8 cellular contexts compared by ENCODE assay signal in the genomic region with DNA sequence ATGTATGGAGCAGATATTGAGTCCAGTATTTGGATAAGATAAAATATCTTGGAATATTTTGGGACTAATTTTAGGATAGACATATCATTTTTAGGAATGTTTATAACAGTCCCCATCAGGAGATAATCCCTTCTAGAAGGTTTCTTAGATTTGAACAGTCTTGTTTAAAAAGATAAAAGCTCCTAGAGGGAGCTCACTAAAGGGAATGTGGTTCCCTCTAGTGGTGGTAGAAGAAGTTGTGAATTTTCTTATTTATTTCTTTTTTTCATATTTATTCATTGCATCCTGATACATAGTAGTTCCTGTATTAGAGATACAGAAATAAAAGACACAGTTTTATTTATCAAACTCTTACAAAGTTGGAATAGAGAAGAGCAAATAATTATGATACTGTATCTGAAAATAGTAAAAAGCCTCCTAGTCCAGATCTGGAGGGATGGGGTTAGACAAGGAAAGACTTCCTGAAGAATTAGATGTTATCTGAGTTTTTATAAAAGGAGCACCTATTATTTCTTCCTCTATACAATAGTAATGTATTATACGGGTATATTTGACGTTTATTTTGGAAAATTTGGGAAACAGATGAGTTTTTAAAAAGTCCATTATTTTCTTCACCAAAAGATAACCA. TPM values are rescaled to one million over a fixed set of nuclear protein-coding genes. Genes with fewer than 3 reads are reported as not detected.
DNase-seq lines count a peak whose midpoint lies in the region; ATAC-seq and TF ChIP-seq lines count a peak whose summit lies in the region.

No MANE protein-coding gene starts in this region.

- no peaks in the 10 kb centered on the region for H4K20me1 ChIP-seq in mammary epithelial cell (ENCODE audit: insufficient read depth, low read length)

- H3K79me2 ChIP-seq in mammary epithelial cell (ENCODE audit: insufficient read depth, low read length), result no peaks in the 10 kb centered on the region

- 6% methylated on average over 2 of the region's 2 CpGs for WGBS in mammary epithelial cell (ENCODE audit: low coverage, missing lambda C conversion rate)
- 1% methylated on average over 2 of the region's 2 CpGs for WGBS in lung, 2 donors

- H3K27ac ChIP-seq in mammary epithelial cell (ENCODE audit: insufficient read depth, low read depth, low read length) (no peak overlapping the region), lung (ENCODE audit: low read depth in 1 of 2, low read length in 1 of 2) (no peak overlapping the region)

- CTCF ChIA-PET in mammary epithelial cell (lab: Charles Lee; ENCODE audit: low non-redundant PET), result interaction anchor here (0.5 to 1.0 kb wide), 5 partner anchors 32 to 686 kb away, joined by 3 to 6 read pairs (median 3); no protein-coding TSS in a partner anchor

- H3K4me2 ChIP-seq in mammary epithelial cell (ENCODE audit: insufficient read depth, low read depth, low read length), result no peak overlapping the region

- H3K9ac ChIP-seq in mammary epithelial cell (ENCODE audit: insufficient read depth, low read length), result no peak overlapping the region

- H2AFZ ChIP-seq in mammary epithelial cell (ENCODE audit: low read depth, low read length), result no peak overlapping the region

- BruUV-seq in mammary epithelial cell (replicated peaks; lab: Mats Ljungman, UMichigan), result no TSS peak

- dilution Hi-C loops in mammary epithelial cell (cut with HindIII; ENCODE audit: low sequenced_read_pairs), result no loop called here

- intact Hi-C loops in mammary epithelial cell (cut with micrococcal nuclease), result loop anchor here (1.0 to 10.0 kb wide), 5 partner anchors 196 to 934 kb away; no protein-coding TSS in a partner anchor

- H3K4me3 ChIP-seq in AG09309 (ENCODE audit: control insufficient read depth, low read depth, low read length), result no peak overlapping the region
- H3K4me3 ChIP-seq in mammary epithelial cell (replicated peaks in 1 of 3; ENCODE audit: insufficient read depth in 1 of 3, low read depth in 2 of 3, low read length in 3 of 3), result no peak overlapping the region
- no peak overlapping the region for H3K4me3 ChIP-seq in lung

- no peaks in the 10 kb centered on the region for H3K4me1 ChIP-seq in mammary epithelial cell (ENCODE audit: insufficient read depth, low read length)
- no peaks in the 10 kb centered on the region for H3K4me1 ChIP-seq in lung (ENCODE audit: control insufficient read depth in 2 of 2, insufficient read depth in 2 of 2, low read length in 2 of 2)

- ATAC-seq in lung (ENCODE audit: insufficient read depth, low FRiP score), result no peak
- ATAC-seq in HG03159 (IDR thresholded peaks at IDR 0.05; ENCODE audit: unreplicated experiment), result no peak
- no peak for ATAC-seq in HG03039 (IDR thresholded peaks at IDR 0.05; ENCODE audit: unreplicated experiment)

- DNase-seq in AG09309 (ENCODE audit: low read depth), result peak; percentile 23
- DNase-seq in GM20000 (ENCODE audit: low spot score), result peak; percentile 49
- DNase-seq in NCI-H345 treated with DMSO at 0.1 percent for 48 hours (lab: John Stamatoyannopoulos, UW; ENCODE audit: unreplicated experiment), result peak; percentile 38
- DNase-seq in mammary epithelial cell, result peak; percentile 11
- no peak for DNase-seq in lung (ENCODE audit: low spot score)
- no peak for DNase-seq in NCI-H1048 (lab: John Stamatoyannopoulos, UW)

- TF ChIP-seq CTCF in AG09309 (IDR thresholded peaks at IDR 0.05; ENCODE audit: control insufficient read depth, insufficient read depth, low read depth, low read length, missing control alignments), result peak; percentile 51
- TF ChIP-seq CTCF in GM20000 (IDR thresholded peaks at IDR 0.05; ENCODE audit: extremely low read depth, missing control alignments), result peak; percentile 9
- peak; percentile 57 to 65 for TF ChIP-seq CTCF in mammary epithelial cell (conservative IDR thresholded peaks at IDR 0.05 in 1 of 2, IDR thresholded peaks at IDR 0.05 in 1 of 2; ENCODE audit: extremely low read depth in 1 of 2, insufficient read depth in 1 of 2, low read depth in 1 of 2, low read length in 2 of 2)
- peak; percentile 25 for TF ChIP-seq CTCF in lung (IDR thresholded peaks at IDR 0.05; ENCODE audit: control extremely low read depth, extremely low read depth)

- H3K27me3 ChIP-seq in mammary epithelial cell (ENCODE audit: insufficient read depth, low read length), result peaks cover 1% of the 10 kb centered on the region
- H3K27me3 ChIP-seq in lung (ENCODE audit: control insufficient read depth, insufficient read depth), result no peaks in the 10 kb centered on the region

- in situ Hi-C loops in mammary epithelial cell (cut with MboI; ENCODE audit: low sequenced_read_pairs in 2 of 2), result loop anchor here (10.0 kb wide), 1 partner anchor 684 kb away; the partner anchor contains the start of gene KLHDC10 (in 2 of the 2)

- H3K36me3 ChIP-seq in mammary epithelial cell (ENCODE audit: insufficient read depth, low read length), result no peaks in the 10 kb centered on the region
- no peaks in the 10 kb centered on the region for H3K36me3 ChIP-seq in lung (ENCODE audit: control insufficient read depth in 2 of 2, insufficient read depth in 2 of 2, low read length in 2 of 2)

- H3K9me3 ChIP-seq in mammary epithelial cell (replicated peaks; ENCODE audit: insufficient read depth, low read length) (no peaks in the 10 kb centered on the region), lung (ENCODE audit: control insufficient read depth in 2 of 2, insufficient read depth in 1 of 2, low read length in 1 of 2) (no peaks in the 10 kb centered on the region)

RNA-seq across cellular contexts. Expression of gene KLF14, which starts 24.5 kb away (rescaled TPM):
- total RNA-seq in mammary epithelial cell, result not detected
- not detected for polyA plus RNA-seq in mammary epithelial cell
- polyA minus RNA-seq in mammary epithelial cell, result not detected
- total RNA-seq in lung, result under 1 TPM; 0.26 to 0.31 TPM
- polyA plus RNA-seq in lung, result under 1 TPM in 1 of 2 donors, not detected in 1; 0.30 TPM

Comparison
In these comparisons a context has a peak if more than half of its experiments do, and no peak if none do; other contexts are left out.
1. DNase-seq: peak in AG09309 (single experiment), GM20000 (single experiment), NCI-H345 treated with DMSO at 0.1 percent for 48 hours (single experiment) and mammary epithelial cell (single experiment); none in lung (single experiment) and NCI-H1048 (single experiment).
2. CTCF ChIP-seq: peak in every context shown above with its lines; median percentile 61 in mammary epithelial cell; 51 in AG09309; 25 in lung; 9 in GM20000.